Comparison of ENCODE assay signal across 15 cellular contexts in genomic region chr2:71688530-71688929, GRCh38.
A peak's percentile ranks its signal among the peaks of the same experiment; 100 is the strongest.
DNase-seq lines count a peak whose midpoint lies in the region; ATAC-seq, FAIRE-seq and TF ChIP-seq lines count a peak whose summit lies in the region.
"Had no signal": no experiment of that assay in that cellular context is flagged by ENCODE, and none has a peak within 500 bp of the region (broad histone marks: within the 10 kb centered on the region; RNA-seq: fewer than 3 reads in every experiment).

No MANE protein-coding gene starts in this region.

- peaks cover 76% of the 10 kb centered on the region for H3K36me3 ChIP-seq in neutrophil
- H3K36me3 ChIP-seq: BLaER1 had no signal

- TF ChIP-seq CTCF in endothelial cell (IDR thresholded peaks at IDR 0.05; ENCODE audit: unreplicated experiment) (no peak), neutrophil (IDR thresholded peaks at IDR 0.05) (no peak)

- H3K36me3 Mint-ChIP-seq in endothelial cell (ENCODE audit: low read depth, unreplicated experiment), result peaks cover 67% of the 10 kb centered on the region

- DNase-seq in activated effector memory CD4-positive, alpha-beta T cell treated with anti-CD3 and anti-CD28 coated beads, Interleukin-2, amount 50 U/mL, for 16 hours, result peak; percentile 36
- no peak for DNase-seq in activated effector memory CD4-positive, alpha-beta T cell treated with Interleukin-2 at 50 U/mL for 16 hours
- DNase-seq in HTR-8/SVneo (ENCODE audit: insufficient read length, low spot score) (no peak), endothelial cell (ENCODE audit: low spot score) (no peak), NCI-H510A (lab: John Stamatoyannopoulos, UW) (no peak), activated T-cell treated with anti-CD3 and anti-CD28 coated beads for 4 hours (no peak)
- DNase-seq: 8988T; AML-193; Caco-2; CD8-positive, alpha-beta memory T cell; HCEC 1CT; HFFc6 had no signal

- H3K9me3 Mint-ChIP-seq in endothelial cell (ENCODE audit: unreplicated experiment), result no peaks in the 10 kb centered on the region
- H3K9me3 Mint-ChIP-seq: CD8-positive, alpha-beta memory T cell; HFFc6 had no signal

- no peaks in the 10 kb centered on the region for H3K4me1 ChIP-seq in neutrophil (ENCODE audit: control insufficient read depth in 1 of 2, insufficient read depth in 1 of 2, low read depth in 1 of 2, low read length in 1 of 2)
- H3K4me1 ChIP-seq: Caco-2 had no signal

- no peak overlapping the region for H3K4me3 ChIP-seq in neutrophil (ENCODE audit: low read depth in 1 of 2, low read length in 1 of 2)
- H3K4me3 ChIP-seq: BLaER1 had no signal

- H3K27me3 ChIP-seq in neutrophil, result no peaks in the 10 kb centered on the region
- H3K27me3 ChIP-seq: BLaER1 had no signal

- peak overlapping the region; percentile 37 for H3K27ac ChIP-seq in neutrophil
- H3K27ac ChIP-seq: BLaER1 had no signal

- peaks cover 37% of the 10 kb centered on the region for H3K4me1 Mint-ChIP-seq in endothelial cell (ENCODE audit: unreplicated experiment)
- H3K4me1 Mint-ChIP-seq: CD8-positive, alpha-beta memory T cell had no signal

- peak overlapping the region; percentile 83 for H3K4me3 Mint-ChIP-seq in endothelial cell (ENCODE audit: unreplicated experiment)
- H3K4me3 Mint-ChIP-seq: HFFc6 had no signal

- no peak for ATAC-seq in HG03280 (IDR thresholded peaks at IDR 0.05; ENCODE audit: unreplicated experiment)

- no peaks in the 10 kb centered on the region for H3K9me3 ChIP-seq in neutrophil
- H3K9me3 ChIP-seq: BLaER1, Caco-2 had no signal

- peak; percentile 36 for FAIRE-seq in HTR-8/SVneo (lab: Jason Lieb, UNC)

- peak overlapping the region; percentile 71 for H3K27ac Mint-ChIP-seq in endothelial cell (ENCODE audit: unreplicated experiment)
- H3K27ac Mint-ChIP-seq: CD8-positive, alpha-beta memory T cell; HFFc6 had no signal

- peaks cover 48% of the 10 kb centered on the region for H3K27me3 Mint-ChIP-seq in endothelial cell (ENCODE audit: unreplicated experiment)
